8 cellular contexts compared by ENCODE assay signal in the genomic region with DNA sequence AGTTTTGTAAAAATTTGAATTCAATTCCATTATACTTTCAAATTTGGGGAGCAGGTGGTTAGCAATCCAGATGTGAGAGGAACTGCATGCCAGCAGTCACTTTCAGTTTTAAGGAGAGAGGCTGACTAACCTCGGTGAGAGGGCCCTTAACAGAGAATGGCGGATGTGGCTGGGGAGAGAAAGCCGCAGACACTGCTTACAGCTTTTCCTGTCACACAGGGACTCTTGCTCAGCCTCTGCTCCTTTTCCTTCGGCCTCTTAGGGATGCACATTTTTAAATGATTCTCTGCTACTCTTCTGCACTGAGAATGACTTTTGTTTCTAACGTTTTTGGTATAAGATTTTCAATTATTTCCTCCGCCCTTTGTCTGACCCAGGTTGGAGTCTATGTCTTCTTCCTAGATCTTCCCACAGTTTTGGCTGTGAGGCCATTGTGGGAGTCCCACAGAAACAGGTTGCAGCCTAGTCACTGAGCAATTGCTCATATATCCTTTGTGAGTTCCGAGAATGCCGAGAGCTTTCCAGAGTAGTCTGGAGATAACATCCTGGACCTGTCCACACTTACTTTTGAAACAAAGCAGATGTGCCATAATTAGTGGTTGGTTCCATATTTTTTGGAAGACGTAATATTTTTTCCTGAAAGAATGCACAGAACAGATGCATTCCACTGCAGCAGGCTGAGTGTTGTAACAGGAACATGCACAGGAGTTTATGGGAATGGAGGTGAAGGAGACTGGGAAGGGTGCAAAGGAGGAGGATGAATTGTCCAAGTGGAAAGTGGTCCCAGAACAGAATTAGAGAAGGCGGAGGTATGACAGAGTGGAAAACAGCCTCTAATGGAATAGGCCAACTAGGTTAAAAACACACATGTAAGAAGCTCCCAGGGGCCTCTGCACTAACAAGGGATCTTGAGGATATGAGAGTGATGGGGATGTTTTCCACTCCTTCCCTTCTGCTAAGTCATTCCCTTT.
DNase-seq lines count a peak whose midpoint lies in the region; ATAC-seq and TF ChIP-seq lines count a peak whose summit lies in the region.

No MANE protein-coding gene starts in this region.

- peak overlapping the region; percentile 64 for H3K4me3 Mint-ChIP-seq in activated T-helper 17 cell treated with anti-CD3 and anti-CD28 coated beads, Interleukin-2, amount 50 U/mL, for 72 hours

- no peaks in the 10 kb centered on the region for H3K36me3 Mint-ChIP-seq in activated T-helper 17 cell treated with anti-CD3 and anti-CD28 coated beads, Interleukin-2, amount 50 U/mL, for 72 hours (ENCODE audit: low read depth)

- H3K27me3 ChIP-seq in GM06990 (replicated peaks; ENCODE audit: control insufficient read depth, insufficient read depth, low read length), result no peaks in the 10 kb centered on the region

- no peak for TF ChIP-seq CTCF in GM06990 (IDR thresholded peaks at IDR 0.05; ENCODE audit: insufficient read depth, low read length, poor library complexity, severe bottlenecking)

- ATAC-seq in GM21825 (IDR thresholded peaks at IDR 0.05; ENCODE audit: unreplicated experiment) (peak; percentile 99), left lobe of liver (peak; percentile 46), HG03439 (IDR thresholded peaks at IDR 0.05; ENCODE audit: unreplicated experiment) (no peak)
- ATAC-seq in activated T-helper 17 cell treated with anti-CD3 and anti-CD28 coated beads, Interleukin-2, amount 50 U/mL, for 72 hours (replicated peaks), result peak; percentile 96

- no peaks in the 10 kb centered on the region for H3K27me3 Mint-ChIP-seq in activated T-helper 17 cell treated with anti-CD3 and anti-CD28 coated beads, Interleukin-2, amount 50 U/mL, for 72 hours

- no peaks in the 10 kb centered on the region for H3K9me3 Mint-ChIP-seq in activated T-helper 17 cell treated with anti-CD3 and anti-CD28 coated beads, Interleukin-2, amount 50 U/mL, for 72 hours

- H3K27ac Mint-ChIP-seq in activated T-helper 17 cell treated with anti-CD3 and anti-CD28 coated beads, Interleukin-2, amount 50 U/mL, for 72 hours, result peak overlapping the region; percentile 65

- H3K4me1 Mint-ChIP-seq in activated T-helper 17 cell treated with anti-CD3 and anti-CD28 coated beads, Interleukin-2, amount 50 U/mL, for 72 hours, result peaks cover 24% of the 10 kb centered on the region

- DNase-seq in GM06990 (ENCODE audit: extremely low read depth, insufficient read length) (peak; percentile 20), MV-4-11 (lab: John Stamatoyannopoulos, UW) (peak; percentile 92), left lobe of liver (ENCODE audit: low spot score) (no peak), NCI-H146 (lab: John Stamatoyannopoulos, UW) (no peak)
- peak; percentile 43 to 77 for DNase-seq in stimulated activated CD8-positive, alpha-beta memory T cell treated with anti-CD3 and anti-CD28 coated beads, Interleukin-7, amount 100 ng/mL, for 48 hours (ENCODE audit: extremely low read depth in 1 of 2, low read depth in 1 of 2)

- H3K4me3 ChIP-seq in GM06990 (replicated peaks; ENCODE audit: low read depth, low read length), result no peak overlapping the region

- no peaks in the 10 kb centered on the region for H3K36me3 ChIP-seq in GM06990 (ENCODE audit: control insufficient read depth, insufficient read depth, low read length)

Comparison
In these comparisons a context has a peak if more than half of its experiments do, and no peak if none do; other contexts are left out.
1. DNase-seq: peak in GM06990 (single experiment), MV-4-11 (single experiment) and stimulated activated CD8-positive, alpha-beta memory T cell treated with anti-CD3 and anti-CD28 coated beads, Interleukin-7, amount 100 ng/mL, for 48 hours (2 of 2); none in left lobe of liver (single experiment) and NCI-H146 (single experiment).